ENCODE assay signal across 1 cellular context in genomic region chr1:155983191-155984023, GRCh38.
TF ChIP-seq lines count a peak whose summit lies in the region.

No MANE protein-coding gene starts in this region.

TF ChIP-seq in HEK293, 187 proteins besides CTCF, POLR2A, EP300 and RAD21 (continued from another document and continues in another):
- TF ChIP-seq PRDM10 (tag by site-specific recombination; IDR thresholded peaks at IDR 0.05) (peak; percentile 94), SETDB1 (IDR thresholded peaks at IDR 0.05; ENCODE audit: insufficient read length, low read length) (no peak), SP7 (tag by site-specific recombination; IDR thresholded peaks at IDR 0.05) (peak; percentile 85), ZNF548 (tag by site-specific recombination; IDR thresholded peaks at IDR 0.05) (no peak), ZNF704 (tag by site-specific recombination; IDR thresholded peaks at IDR 0.05) (no peak), ZNF600 (tag by site-specific recombination; IDR thresholded peaks at IDR 0.05) (0 out of 2 replicates have a peak, but pooled peaks have one; percentile 34), ZNF280D (tag by site-specific recombination; IDR thresholded peaks at IDR 0.05) (no peak), ZFHX2 (tag by site-specific recombination; conservative IDR thresholded peaks at IDR 0.05) (no peak), ZBTB10 (tag by site-specific recombination; IDR thresholded peaks at IDR 0.05) (peak; percentile 94), ZNF112 (tag by site-specific recombination; IDR thresholded peaks at IDR 0.05) (no peak), KLF9 (tag by site-specific recombination; IDR thresholded peaks at IDR 0.05; ENCODE audit: low read depth) (no peak), ZNF157 (tag by site-specific recombination; IDR thresholded peaks at IDR 0.05) (no peak), ZNF621 (tag by site-specific recombination; IDR thresholded peaks at IDR 0.05) (no peak), ZSCAN18 (tag by site-specific recombination; IDR thresholded peaks at IDR 0.05) (no peak), KLF8 (tag by site-specific recombination; IDR thresholded peaks at IDR 0.05) (0 out of 2 replicates have a peak, but pooled peaks have one; percentile 30), ZNF362 (tag by site-specific recombination; IDR thresholded peaks at IDR 0.05) (no peak), ZNF513 (tag by site-specific recombination; IDR thresholded peaks at IDR 0.05) (no peak), ZNF16 (tag by site-specific recombination; IDR thresholded peaks at IDR 0.05; ENCODE audit: low read depth) (no peak), ZNF623 (tag by site-specific recombination; IDR thresholded peaks at IDR 0.05) (no peak), OVOL3 (tag by site-specific recombination; IDR thresholded peaks at IDR 0.05) (no peak), ZBTB48 (tag by site-specific recombination; IDR thresholded peaks at IDR 0.05) (peak; percentile 98), ZBTB20 (tag by site-specific recombination; IDR thresholded peaks at IDR 0.05) (peak; percentile 98), ZSCAN23 (tag by site-specific recombination; IDR thresholded peaks at IDR 0.05) (no peak), ZNF549 (tag by site-specific recombination; IDR thresholded peaks at IDR 0.05) (no peak), HOXC10 (CRISPR knock-in tag; IDR thresholded peaks at IDR 0.05) (no peak), ZNF324 (tag by site-specific recombination; IDR thresholded peaks at IDR 0.05) (peak; percentile 87), ZNF626 (tag by site-specific recombination; IDR thresholded peaks at IDR 0.05) (no peak), GLIS2 (tag by site-specific recombination; IDR thresholded peaks at IDR 0.05) (peak; percentile 55), ZNF488 (tag by site-specific recombination; IDR thresholded peaks at IDR 0.05) (no peak), ZNF510 (tag by site-specific recombination; IDR thresholded peaks at IDR 0.05; ENCODE audit: insufficient replicate concordance) (no peak), ZEB2 (tag by site-specific recombination; IDR thresholded peaks at IDR 0.05) (peak; percentile 97), ZNF416 (tag by site-specific recombination; IDR thresholded peaks at IDR 0.05) (no peak), ZNF837 (tag by site-specific recombination; IDR thresholded peaks at IDR 0.05) (no peak), ZNF274 (IDR thresholded peaks at IDR 0.05; ENCODE audit: low read length) (no peak), ZNF274 (tag by site-specific recombination; IDR thresholded peaks at IDR 0.05; ENCODE audit: borderline replicate concordance) (no peak), GLIS1 (tag by site-specific recombination; IDR thresholded peaks at IDR 0.05) (peak; percentile 76), ZNF404 (tag by site-specific recombination; IDR thresholded peaks at IDR 0.05) (no peak), HIC1 (tag by site-specific recombination; IDR thresholded peaks at IDR 0.05) (no peak), ZNF223 (tag by site-specific recombination; IDR thresholded peaks at IDR 0.05) (no peak), ZNF248 (tag by site-specific recombination; IDR thresholded peaks at IDR 0.05) (no peak), ZBTB8A (tag by site-specific recombination; IDR thresholded peaks at IDR 0.05) (peak; percentile 70), ZNF121 (tag by site-specific recombination; IDR thresholded peaks at IDR 0.05) (no peak), ZNF776 (tag by site-specific recombination; IDR thresholded peaks at IDR 0.05; ENCODE audit: borderline replicate concordance) (no peak), ZNF530 (tag by site-specific recombination; IDR thresholded peaks at IDR 0.05; ENCODE audit: low read depth) (no peak), REPIN1 (tag by site-specific recombination; IDR thresholded peaks at IDR 0.05; ENCODE audit: low read depth) (no peak)
